Comparison of ENCODE assay signal across 1 cellular context in genomic region chr1:121160118-121160517, GRCh38. TPM values are rescaled to one million over a fixed set of nuclear protein-coding genes. Genes with fewer than 3 reads are reported as not detected.
"Had no signal": no experiment of that assay in that cellular context is flagged by ENCODE, and none has a peak within 500 bp of the region (broad histone marks: within the 10 kb centered on the region; RNA-seq: fewer than 3 reads in every experiment).

No MANE protein-coding gene starts in this region.

RNA-seq across cellular contexts. Expression of gene FAM72B, which starts 24.0 kb away (rescaled TPM):
- total RNA-seq: body of pancreas had no signal
